Comparison of ENCODE assay signal across 8 cellular contexts in the genomic region with DNA sequence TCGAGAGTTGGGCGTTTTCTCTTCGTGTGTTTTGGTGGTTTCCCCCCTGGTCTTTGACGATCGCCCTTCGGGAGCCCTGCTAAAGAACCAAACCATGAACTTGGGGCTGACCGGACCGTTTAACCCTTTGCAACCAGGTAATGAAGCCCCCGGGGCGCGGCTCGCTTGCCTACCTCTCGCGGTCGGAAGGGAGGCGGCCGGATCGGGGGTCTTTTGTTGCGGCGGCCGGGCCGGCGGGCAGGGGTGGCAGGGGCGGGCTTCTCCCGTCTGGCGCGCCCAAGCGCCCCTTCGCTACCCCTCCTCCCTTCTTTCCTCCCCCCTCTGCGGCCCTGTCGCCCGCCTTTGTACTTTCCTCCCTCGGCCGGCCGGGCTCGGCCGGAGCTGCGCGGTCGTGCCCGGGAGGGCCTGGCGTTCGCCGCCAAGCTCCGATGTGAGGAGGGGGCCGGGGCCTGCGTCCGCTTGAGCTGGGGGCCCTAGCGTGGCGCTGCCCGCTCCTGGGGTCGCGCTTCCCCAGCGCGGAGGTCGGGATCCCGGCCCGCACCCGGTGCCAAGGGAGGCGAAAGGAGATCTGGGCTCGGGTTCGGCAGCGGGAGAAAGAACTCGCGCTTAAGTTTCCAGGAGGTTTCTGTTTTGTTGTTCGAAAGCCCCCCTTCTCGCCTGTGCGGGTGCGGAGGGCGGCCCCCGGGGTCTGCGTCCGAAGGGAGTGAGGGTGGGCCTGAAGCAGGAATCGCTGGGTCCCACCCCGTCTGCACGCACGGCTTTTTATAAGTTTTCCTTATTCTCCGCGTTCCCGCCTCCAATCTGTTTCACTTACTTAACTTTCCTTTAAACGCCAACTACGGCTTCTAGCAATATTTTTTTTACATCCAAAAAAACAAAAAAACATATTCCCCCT.
DNase-seq lines count a peak whose midpoint lies in the region; ATAC-seq lines count a peak whose summit lies in the region.

No MANE protein-coding gene starts in this region.

- H3K36me3 ChIP-seq in mucosa of stomach (ENCODE audit: control insufficient read depth, insufficient read depth, low read length) = no peaks in the 10 kb centered on the region

- H3K4me1 Mint-ChIP-seq in activated CD4-positive, alpha-beta T cell treated with anti-CD3 and anti-CD28 coated beads, Interleukin-2, amount 10 ng/mL, durations not matched to agents 7 days and 5 days = peaks cover 16% of the 10 kb centered on the region

- H3K27ac Mint-ChIP-seq in activated CD4-positive, alpha-beta T cell treated with anti-CD3 and anti-CD28 coated beads, Interleukin-2, amount 10 ng/mL, durations not matched to agents 7 days and 5 days = peak overlapping the region; percentile 62

- ATAC-seq in HG02840 (IDR thresholded peaks at IDR 0.05; ENCODE audit: low FRiP score, unreplicated experiment) (no peak), GM21717 (IDR thresholded peaks at IDR 0.05; ENCODE audit: unreplicated experiment) (no peak)

- no peaks in the 10 kb centered on the region for H3K36me3 Mint-ChIP-seq in activated CD4-positive, alpha-beta T cell treated with anti-CD3 and anti-CD28 coated beads, Interleukin-2, amount 10 ng/mL, durations not matched to agents 7 days and 5 days (ENCODE audit: low read depth)

- POLR2A ChIA-PET in activated CD4-positive, alpha-beta T cell treated with anti-CD3 and anti-CD28 coated beads, Interleukin-2, amount 10 ng/mL, durations not matched to agents 7 days and 5 days (lab: Charles Lee) = interaction anchor here (0.7 kb wide), 1 partner anchor 36 kb away, joined by 3 read pairs; no protein-coding TSS in a partner anchor

- H3K9me3 ChIP-seq in mucosa of stomach (ENCODE audit: control insufficient read depth, low read length) = no peaks in the 10 kb centered on the region

- H3K9ac ChIP-seq in mucosa of stomach (ENCODE audit: low read length) = peak overlapping the region; percentile 68

- CTCF ChIA-PET in activated CD4-positive, alpha-beta T cell treated with anti-CD3 and anti-CD28 coated beads, Interleukin-2, amount 10 ng/mL, durations not matched to agents 7 days and 5 days (lab: Charles Lee) = interaction anchor here (1.4 kb wide), 1 partner anchor 9 kb away, joined by 3 read pairs; no protein-coding TSS in a partner anchor

- H3K27me3 ChIP-seq in mucosa of stomach (ENCODE audit: control insufficient read depth, insufficient read depth, low read length) = peaks cover 54% of the 10 kb centered on the region

- peaks cover 44% of the 10 kb centered on the region for H3K27me3 Mint-ChIP-seq in activated CD4-positive, alpha-beta T cell treated with anti-CD3 and anti-CD28 coated beads, Interleukin-2, amount 10 ng/mL, durations not matched to agents 7 days and 5 days

- peak overlapping the region; percentile 82 for H3K4me3 Mint-ChIP-seq in activated CD4-positive, alpha-beta T cell treated with anti-CD3 and anti-CD28 coated beads, Interleukin-2, amount 10 ng/mL, durations not matched to agents 7 days and 5 days

- DNase-seq in activated CD4-positive, alpha-beta T cell treated with anti-CD3 and anti-CD28 coated beads, Interleukin-2, amount 10 ng/mL, durations not matched to agents 7 days and 5 days = no peak
- DNase-seq in activated CD4-positive, alpha-beta T cell treated with anti-CD3 and anti-CD28 coated beads, Interleukin-2, amount 50 U/mL, for 4 hours = no peak
- DNase-seq in NCI-H748 (lab: John Stamatoyannopoulos, UW; ENCODE audit: unreplicated experiment) (peak; percentile 62), ecto neural progenitor cell (ENCODE audit: low spot score) (peak; percentile 74), T-helper 9 cell (no peak)

- H3K4me3 ChIP-seq in mucosa of stomach (ENCODE audit: low read length) = peak overlapping the region; percentile 28

- H3K4me1 ChIP-seq in mucosa of stomach (ENCODE audit: control insufficient read depth, insufficient read depth, low read length) = peaks cover 13% of the 10 kb centered on the region

- H3K9me3 Mint-ChIP-seq in activated CD4-positive, alpha-beta T cell treated with anti-CD3 and anti-CD28 coated beads, Interleukin-2, amount 10 ng/mL, durations not matched to agents 7 days and 5 days = no peaks in the 10 kb centered on the region

Comparison
In these comparisons a context has a peak if more than half of its experiments do, and no peak if none do; other contexts are left out.
1. DNase-seq: peak in NCI-H748 (single experiment) and ecto neural progenitor cell (single experiment); none in activated CD4-positive, alpha-beta T cell treated with anti-CD3 and anti-CD28 coated beads, Interleukin-2, amount 10 ng/mL, durations not matched to agents 7 days and 5 days (single experiment), activated CD4-positive, alpha-beta T cell treated with anti-CD3 and anti-CD28 coated beads, Interleukin-2, amount 50 U/mL, for 4 hours (0 of 2) and T-helper 9 cell (single experiment).